In the genomic region with DNA sequence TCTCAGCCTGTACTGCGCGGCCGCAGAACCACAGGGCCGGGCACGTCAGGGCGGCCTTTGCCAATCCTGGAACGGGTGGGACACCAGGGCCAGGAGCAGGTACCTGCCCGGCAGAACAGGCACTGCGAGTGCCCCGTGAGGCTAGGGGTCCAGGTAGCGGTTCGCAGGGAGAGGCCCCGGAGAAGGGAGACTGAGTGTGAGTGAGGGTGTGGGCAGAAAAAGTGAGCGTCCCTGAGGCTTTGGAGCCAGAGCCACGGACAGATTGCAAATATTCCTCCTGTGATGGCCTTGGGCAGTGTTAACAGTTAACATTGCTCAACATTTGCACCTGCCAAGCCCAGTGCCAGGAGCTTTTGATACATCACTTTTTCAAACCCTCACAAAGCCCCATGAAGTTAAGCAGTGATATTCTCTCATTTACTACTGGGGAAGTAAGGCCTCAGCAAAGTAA, we compare ENCODE assay signal across 9 cellular contexts. TPM values are rescaled to one million over a fixed set of nuclear protein-coding genes. Genes with fewer than 3 reads are reported as not detected.
DNase-seq lines count a peak whose midpoint lies in the region; ATAC-seq and TF ChIP-seq lines count a peak whose summit lies in the region.
"Had no signal": no experiment of that assay in that cellular context is flagged by ENCODE, and none has a peak within 500 bp of the region (broad histone marks: within the 10 kb centered on the region; RNA-seq: fewer than 3 reads in every experiment).

No MANE protein-coding gene starts in this region.

- no peaks in the 10 kb centered on the region for H3K9me3 Mint-ChIP-seq in GM23338
- no peaks in the 10 kb centered on the region for H3K9me3 Mint-ChIP-seq in immature natural killer cell

- H3K27ac Mint-ChIP-seq in GM23338 (no peak overlapping the region), immature natural killer cell (no peak overlapping the region)

- 46% methylated on average over 15 of the region's 15 CpGs for WGBS in smooth muscle cell (ENCODE audit: low lambda C conversion rate)

- H3K9me3 ChIP-seq in adipocyte (ENCODE audit: control insufficient read depth, low read length) (no peaks in the 10 kb centered on the region), smooth muscle cell (replicated peaks; ENCODE audit: low read depth) (no peaks in the 10 kb centered on the region)

- H3K27me3 ChIP-seq in GM23338 (ENCODE audit: insufficient read depth) (peaks cover 24% of the 10 kb centered on the region), adipocyte (replicated peaks; ENCODE audit: control insufficient read depth, insufficient read depth, low read length) (no peaks in the 10 kb centered on the region), smooth muscle cell (ENCODE audit: low read depth) (peaks cover 14% of the 10 kb centered on the region)

- peak overlapping the region; percentile 88 for H3K4me2 ChIP-seq in GM23338
- peak overlapping the region; percentile 86 for H3K4me2 ChIP-seq in smooth muscle cell

- no peak for ATAC-seq in GM23338

- no peaks in the 10 kb centered on the region; the same call in 1 of the 2 replicates for H3K36me3 ChIP-seq in GM23338 (ENCODE audit: insufficient read depth)
- peaks cover 13% of the 10 kb centered on the region for H3K36me3 ChIP-seq in adipocyte (ENCODE audit: control insufficient read depth, insufficient read depth, low read length, severe bottlenecking)
- H3K36me3 ChIP-seq in smooth muscle cell (ENCODE audit: low read depth), result no peaks in the 10 kb centered on the region

- no peaks in the 10 kb centered on the region for H3K9me2 ChIP-seq in GM23338 (ENCODE audit: insufficient read depth)

- peaks cover 17% of the 10 kb centered on the region; the same call in 1 of the 2 replicates for H3F3A ChIP-seq in GM23338 (replicated peaks; ENCODE audit: low read depth)
- no peaks in the 10 kb centered on the region for H3F3A ChIP-seq in smooth muscle cell (ENCODE audit: low read depth)

- peaks cover 25% of the 10 kb centered on the region for H3K27me3 Mint-ChIP-seq in GM23338 (ENCODE audit: insufficient read depth, low read depth, poor library complexity)
- peaks cover 1 to 14% (median 5%) of the 10 kb centered on the region in 3 donors for H3K27me3 Mint-ChIP-seq in immature natural killer cell (ENCODE audit: low read depth in 3 of 3)

- peaks cover 3% of the 10 kb centered on the region; the same call in 2 of the 3 replicates for H3K36me3 Mint-ChIP-seq in GM23338 (ENCODE audit: low read depth)
- H3K36me3 Mint-ChIP-seq in immature natural killer cell, result peaks cover 4 to 16% (median 5%) of the 10 kb centered on the region in 3 donors

- peak overlapping the region; percentile 24 for H3K9ac ChIP-seq in adipocyte (ENCODE audit: low read length)
- no peak overlapping the region for H3K9ac ChIP-seq in smooth muscle cell (ENCODE audit: low read depth)

- TF ChIP-seq CTCF in GM23338 (conservative IDR thresholded peaks at IDR 0.05; ENCODE audit: low read depth in 2 of 2), result no peak
- TF ChIP-seq CTCF in smooth muscle cell (IDR thresholded peaks at IDR 0.05; ENCODE audit: borderline replicate concordance, insufficient read depth, poor library complexity, severe bottlenecking), result no peak

- peaks cover 9% of the 10 kb centered on the region; the same call in 2 of the 3 replicates for H3K4me1 Mint-ChIP-seq in GM23338
- H3K4me1 Mint-ChIP-seq in immature natural killer cell, result peaks cover 9 to 12% of the 10 kb centered on the region in 2 donors

- H3K4me1 ChIP-seq in GM23338 (ENCODE audit: insufficient read depth) (peaks cover 7% of the 10 kb centered on the region; the same call in 1 of the 2 replicates), adipocyte (ENCODE audit: control insufficient read depth, insufficient read depth, low read length) (peaks cover 11% of the 10 kb centered on the region), smooth muscle cell (ENCODE audit: low read depth) (no peaks in the 10 kb centered on the region)

- H3K27ac ChIP-seq in GM23338 (ENCODE audit: low read depth) (no peak overlapping the region), smooth muscle cell (ENCODE audit: low read depth) (no peak overlapping the region)

- peak overlapping the region; percentile 98 for H2AFZ ChIP-seq in GM23338
- no peak overlapping the region for H2AFZ ChIP-seq in smooth muscle cell (ENCODE audit: low read depth)

- H3K79me2 ChIP-seq in GM23338 (replicated peaks; ENCODE audit: insufficient read depth), result no peaks in the 10 kb centered on the region
- H3K79me2 ChIP-seq in smooth muscle cell (ENCODE audit: low read depth), result no peaks in the 10 kb centered on the region

- H3K4me3 ChIP-seq in GM23338, result peak overlapping the region; percentile 72
- peak overlapping the region; percentile 77 for H3K4me3 ChIP-seq in adipocyte (ENCODE audit: low read length)
- peak overlapping the region; percentile 47 for H3K4me3 ChIP-seq in smooth muscle cell

- no peak for DNase-seq in GM23338 (ENCODE audit: low spot score)
- DNase-seq in adipocyte (ENCODE audit: low read depth), result no peak
- DNase-seq in immature natural killer cell, result no peak
- DNase-seq in smooth muscle cell (lab: John Stamatoyannopoulos, UW; ENCODE audit: unreplicated experiment), result no peak
- no peak for DNase-seq in retina
- no peak for DNase-seq in T-helper 9 cell
- DNase-seq in NCI-H187 treated with DMSO at 0.1 percent for 48 hours (lab: John Stamatoyannopoulos, UW), result no peak

- H3K4me3 Mint-ChIP-seq in GM23338 (peak overlapping the region; percentile 84), immature natural killer cell (peak overlapping the region in 4 of 5 donors; percentile 39 to 78 (median 62))

- H4K20me1 ChIP-seq in GM23338 (replicated peaks; ENCODE audit: insufficient read depth) (no peaks in the 10 kb centered on the region), smooth muscle cell (ENCODE audit: low read depth) (no peaks in the 10 kb centered on the region)

TF ChIP-seq in GM23338, 12 proteins besides CTCF, POLR2A, EP300 and RAD21 (continues in another document):
- TF ChIP-seq REST (IDR thresholded peaks at IDR 0.05; ENCODE audit: unreplicated experiment) (no peak), CREB1 (CRISPR knock-in tag; IDR thresholded peaks at IDR 0.05; ENCODE audit: low read depth) (no peak), EZH2phosphoT487 (IDR thresholded peaks at IDR 0.05; ENCODE audit: unreplicated experiment) (no peak), EZH2 (IDR thresholded peaks at IDR 0.05; ENCODE audit: low read depth, unreplicated experiment) (no peak)

RNA-seq across cellular contexts. Expression of gene GNMT, which starts 0.5 kb away (rescaled TPM):
- not detected in 2 replicates for total RNA-seq in GM23338 (2014; rRNA removed; shearing (Covaris generic))
- 0.52 and 2.5 TPM in 2 replicates for polyA plus RNA-seq in GM23338 (2016; fragmentation: Nextera tagmentation; extraction: Ambion mirVana)
- under 1 TPM in 1 of 3 donors, not detected in 2; 0.55 TPM for polyA plus RNA-seq in immature natural killer cell
- not detected in 2 replicates for total RNA-seq in smooth muscle cell
- polyA plus RNA-seq in smooth muscle cell, result 0.17 TPM in 1 of 2 replicates, not detected in the other
- total RNA-seq: glomerular endothelial cell had no signal

RNA-seq across cellular contexts. Expression of gene PEX6, which starts 17.9 kb away (rescaled TPM):
- 24.8 and 25.1 TPM in 2 replicates for total RNA-seq in GM23338 (2014; rRNA removed; shearing (Covaris generic))
- 5.2 and 6.5 TPM in 2 replicates for polyA plus RNA-seq in GM23338 (2016; fragmentation: Nextera tagmentation; extraction: Ambion mirVana)
- 10 to 100 TPM; 12.2 to 18.1 (median 16.4) TPM for polyA plus RNA-seq in immature natural killer cell
- 9.7 and 11.3 TPM in 2 replicates for total RNA-seq in smooth muscle cell
- 23.4 and 24.6 TPM in 2 replicates for polyA plus RNA-seq in smooth muscle cell

RNA-seq across cellular contexts. Expression of gene PPP2R5D, which starts 23.3 kb away (rescaled TPM):
- total RNA-seq in GM23338 (2014; rRNA removed; shearing (Covaris generic)), result 49.9 and 55.3 TPM in 2 replicates
- 16.5 and 20.0 TPM in 2 replicates for polyA plus RNA-seq in GM23338 (2016; fragmentation: Nextera tagmentation; extraction: Ambion mirVana)
- polyA plus RNA-seq in immature natural killer cell, result 10 to 100 TPM; 17.1 to 29.9 (median 17.7) TPM
- 33.4 and 51.3 TPM in 2 replicates for total RNA-seq in smooth muscle cell
- polyA plus RNA-seq in smooth muscle cell, result 44.1 and 46.4 TPM in 2 replicates

RNA-seq across cellular contexts. Expression of gene CNPY3, which starts 31.8 kb away (rescaled TPM):
- total RNA-seq in GM23338 (2014; rRNA removed; shearing (Covaris generic)), result 66.3 and 67.0 TPM in 2 replicates
- polyA plus RNA-seq in GM23338 (2016; fragmentation: Nextera tagmentation; extraction: Ambion mirVana), result 68.5 and 74.5 TPM in 2 replicates
- 100 to 1,000 TPM in 2 of 3 donors, 10 to 100 TPM in 1; 92.9 to 129 (median 119) TPM for polyA plus RNA-seq in immature natural killer cell
- total RNA-seq in smooth muscle cell, result 16.3 and 20.5 TPM in 2 replicates
- 42.6 and 51.4 TPM in 2 replicates for polyA plus RNA-seq in smooth muscle cell

RNA-seq across cellular contexts. Expression of gene PTCRA, which starts 45.2 kb away (rescaled TPM):
- not detected in 2 replicates for total RNA-seq in GM23338 (2014; rRNA removed; shearing (Covaris generic))
- polyA plus RNA-seq in GM23338 (2016; fragmentation: Nextera tagmentation; extraction: Ambion mirVana) (0.30 TPM in 1 of 2 replicates, not detected in the other), immature natural killer cell (1 to 10 TPM in 1 of 3 donors, under 1 TPM in 1, not detected in 1; 0.62 to 3.1 TPM), smooth muscle cell (not detected in 2 replicates)
- total RNA-seq in smooth muscle cell, result not detected in 2 replicates
- total RNA-seq: glomerular endothelial cell; T-helper 1 cell treated with Interleukin-12 subunit alpha and Interleukin-12 subunit beta and Interleukin-4 antibody, amounts not matched to agents 30 ng/mL and 1 ng/mL, for 36 hours had no signal
